In genomic region chr2:195515551-195515950, GRCh38 we compare ENCODE assay signal across 9 cellular contexts.
"Had no signal": no experiment of that assay in that cellular context is flagged by ENCODE, and none has a peak within 500 bp of the region (broad histone marks: within the 10 kb centered on the region; RNA-seq: fewer than 3 reads in every experiment).

No MANE protein-coding gene starts in this region.

- H3K4me1 ChIP-seq: HAP-1 had no signal

- H3K4me3 ChIP-seq: GM23338, HAP-1, K562 had no signal

- FAIRE-seq: HTR-8/SVneo, K562 had no signal

- H3K9me3 ChIP-seq: HAP-1 had no signal

- DNase-seq: H7, HFFc6, IMR-90, KG1 had no signal

- H3K4me2 ChIP-seq: GM23338 had no signal

- H2AFZ ChIP-seq: GM23338 had no signal

- H3K4me3 Mint-ChIP-seq: GM23338, HFFc6 had no signal

- H3K4me1 Mint-ChIP-seq: GM23338 had no signal

- H3K36me3 ChIP-seq: HAP-1 had no signal

- ATAC-seq: GM23338, HCT116, K562 had no signal

- H3K27ac Mint-ChIP-seq: GM23338, HFFc6 had no signal
